19 cellular contexts compared by ENCODE assay signal in genomic region chrX:2658585-2659292, GRCh38. TPM values are rescaled to one million over a fixed set of nuclear protein-coding genes. Genes with fewer than 3 reads are reported as not detected.
DNase-seq lines count a peak whose midpoint lies in the region; ATAC-seq, FAIRE-seq and TF ChIP-seq lines count a peak whose summit lies in the region.
"Had no signal": no experiment of that assay in that cellular context is flagged by ENCODE, and none has a peak within 500 bp of the region (broad histone marks: within the 10 kb centered on the region; RNA-seq: fewer than 3 reads in every experiment).

No MANE protein-coding gene starts in this region.

- WGBS in GM12878 (ENCODE audit: insufficient coverage, insufficient replicate concordance, low lambda C conversion rate, missing lambda C conversion rate) = 44% methylated on average over 5 of the region's 5 CpGs

- H2AFZ ChIP-seq in DND-41 (ENCODE audit: low read depth, low read length) (no peak overlapping the region), GM12878 (ENCODE audit: control insufficient read depth, low read depth, low read length) (0 out of 2 replicates have a peak overlapping the region, but pooled peaks have one; percentile 4)
- H2AFZ ChIP-seq: PC-9 had no signal

- TF ChIP-seq POLR2A in GM12878 (IDR thresholded peaks at IDR 0.05; ENCODE audit: low read depth, low read length) = no peak

- H3K27me3 ChIP-seq in A673 (replicated peaks; ENCODE audit: insufficient read depth, low read depth, low read length, poor library complexity) (no peaks in the 10 kb centered on the region), DND-41 (ENCODE audit: insufficient read depth, low read length, poor library complexity) (no peaks in the 10 kb centered on the region), GM12878 (replicated peaks in 1 of 2; ENCODE audit: control insufficient read depth in 2 of 2, insufficient read depth in 2 of 2, low read length in 1 of 2) (no peaks in the 10 kb centered on the region)

- POLR2A ChIA-PET in A673 (lab: Charles Lee; ENCODE audit: low non-redundant PET) = no interaction called here
- POLR2A ChIA-PET in GM12878 (lab: Charles Lee) = no interaction called here

- no TSS peak for BruUV-seq in A673 (replicated peaks; lab: Mats Ljungman, UMichigan)
- no TSS peak for BruUV-seq in GM12878 (replicated peaks; lab: Mats Ljungman, UMichigan)

- CTCF ChIA-PET in A673 (lab: Charles Lee) (no interaction called here), GM12878 (lab: Yijun Ruan, JAX) (no interaction called here)

- intact Hi-C loops in A673 (cut with micrococcal nuclease; ENCODE audit: unreplicated experiment) (no loop called here), GM12878 (cut with micrococcal nuclease; ENCODE audit: unreplicated experiment) (no loop called here)

- H3K36me3 ChIP-seq in A673 (ENCODE audit: insufficient read depth, low read length, poor library complexity, severe bottlenecking) (no peaks in the 10 kb centered on the region), DND-41 (ENCODE audit: insufficient read depth, low read length) (peaks cover 14% of the 10 kb centered on the region), GM12878 (ENCODE audit: control insufficient read depth in 2 of 2, insufficient read depth in 2 of 2, low read length in 1 of 2) (no peaks in the 10 kb centered on the region)

- TF ChIP-seq RAD21 in GM12878 (IDR thresholded peaks at IDR 0.05; ENCODE audit: insufficient read depth, low read depth, low read length) = no peak

- H3K4me3 ChIP-seq in A673 (ENCODE audit: low read depth, low read length, poor library complexity, severe bottlenecking) = no peak overlapping the region
- H3K4me3 ChIP-seq in DND-41 (ENCODE audit: low read depth in 1 of 2, low read length in 2 of 2) = no peak overlapping the region
- no peak overlapping the region for H3K4me3 ChIP-seq in GM12878
- H3K4me3 ChIP-seq: PC-9 had no signal

- H3K79me2 ChIP-seq in DND-41 (ENCODE audit: insufficient read depth, low read length) (no peaks in the 10 kb centered on the region), GM12878 (ENCODE audit: control insufficient read depth, insufficient read depth, low read length) (no peaks in the 10 kb centered on the region)

- no peaks in the 10 kb centered on the region for H4K20me1 ChIP-seq in DND-41 (ENCODE audit: insufficient read depth, low read length)
- no peaks in the 10 kb centered on the region for H4K20me1 ChIP-seq in GM12878 (ENCODE audit: control insufficient read depth, insufficient read depth)

- ATAC-seq in DND-41 (ENCODE audit: insufficient read depth, low read depth) = no peak
- peak; percentile 65 for ATAC-seq in GM12878
- ATAC-seq in HG03460 (IDR thresholded peaks at IDR 0.05; ENCODE audit: unreplicated experiment) = no peak
- no peak for ATAC-seq in GM18502 (IDR thresholded peaks at IDR 0.05; ENCODE audit: poor library complexity, unreplicated experiment)
- ATAC-seq: HCT116, Right ventricle myocardium inferior had no signal

- H3K9me3 ChIP-seq in A673 (ENCODE audit: low read depth, low read length, poor library complexity, severe bottlenecking) = no peaks in the 10 kb centered on the region
- no peaks in the 10 kb centered on the region for H3K9me3 ChIP-seq in DND-41 (ENCODE audit: insufficient read depth, low read length, severe bottlenecking)
- H3K9me3 ChIP-seq in GM12878 (replicated peaks; ENCODE audit: control insufficient read depth, insufficient read depth, low read length) = no peaks in the 10 kb centered on the region
- H3K9me3 ChIP-seq: SK-N-SH had no signal

- H3K4me1 ChIP-seq in A673 (ENCODE audit: insufficient read depth, low read length, poor library complexity, severe bottlenecking) = peaks cover 7% of the 10 kb centered on the region
- peaks cover 4% of the 10 kb centered on the region; the same call in 1 of the 2 replicates for H3K4me1 ChIP-seq in DND-41 (ENCODE audit: insufficient read depth, low read length)
- no peaks in the 10 kb centered on the region for H3K4me1 ChIP-seq in GM12878 (ENCODE audit: control insufficient read depth, insufficient read depth, low read length)

- SMC1A ChIA-PET in GM12878 (lab: Charles Lee; ENCODE audit: uncharacterized antibody, unreplicated experiment) = no interaction called here

- H3K4me2 ChIP-seq in DND-41 (ENCODE audit: insufficient read depth, low read length) (no peak overlapping the region), GM12878 (ENCODE audit: control insufficient read depth, insufficient read depth) (no peak overlapping the region)
- H3K4me2 ChIP-seq: PC-9, SK-N-SH had no signal

- TF ChIP-seq CTCF in A673 (conservative IDR thresholded peaks at IDR 0.05; ENCODE audit: low read depth, low read length) = no peak
- TF ChIP-seq CTCF in DND-41 (IDR thresholded peaks at IDR 0.05; ENCODE audit: borderline replicate concordance, extremely low read depth, low read length, poor library complexity, severe bottlenecking) = no peak
- no peak for TF ChIP-seq CTCF in GM12878 (IDR thresholded peaks at IDR 0.05 in 2 of 3, conservative IDR thresholded peaks at IDR 0.05 in 1 of 3; ENCODE audit: control insufficient read depth in 2 of 3, extremely low read depth in 1 of 3, insufficient read depth in 1 of 3, low read depth in 3 of 3, low read length in 3 of 3)

- no peak for FAIRE-seq in GM12878 (lab: Jason Lieb, UNC)

- RAD21 ChIA-PET in GM12878 (lab: Charles Lee; ENCODE audit: unreplicated experiment) = no interaction called here

- TF ChIP-seq EP300 in GM12878 (IDR thresholded peaks at IDR 0.05; ENCODE audit: borderline replicate concordance in 1 of 2, control insufficient read depth in 1 of 2, low read depth in 2 of 2, low read length in 2 of 2) = 0 out of 4 replicates have a peak, but pooled peaks of 1 of the 2 experiments have one; percentile 31

- no peak overlapping the region for H3K9ac ChIP-seq in DND-41 (ENCODE audit: low read depth, low read length)
- H3K9ac ChIP-seq in GM12878 (ENCODE audit: control insufficient read depth, insufficient read depth, low read length) = no peak overlapping the region
- H3K9ac ChIP-seq: SK-N-SH had no signal

- H3K27ac ChIP-seq in A673 (ENCODE audit: low read depth, low read length, poor library complexity, severe bottlenecking) = peak overlapping the region; percentile 40
- peak overlapping the region; percentile 57 for H3K27ac ChIP-seq in DND-41 (ENCODE audit: low read length)
- no peak overlapping the region for H3K27ac ChIP-seq in GM12878 (ENCODE audit: control insufficient read depth, insufficient read depth)
- H3K27ac ChIP-seq: PC-9 had no signal

- no peak for DNase-seq in A673 (ENCODE audit: low spot score)
- no peak for DNase-seq in DND-41
- peak; percentile 55 for DNase-seq in KBM-7
- no peak for DNase-seq in GM12878 (ENCODE audit: low read depth, low spot score)
- no peak for DNase-seq in NCI-H748 (lab: John Stamatoyannopoulos, UW; ENCODE audit: unreplicated experiment)
- DNase-seq: CD8-positive, alpha-beta memory T cell; EL; IMR-90; MV-4-11; NCI-H2107; NCI-H226; NCI-H69; PC-9; SK-N-SH; T-helper 1 cell had no signal

- in situ Hi-C loops in KBM-7 (cut with MboI; ENCODE audit: low pct_unique_long_range_greater_than_20kb, low sequenced_read_pairs) (no loop called here), GM12878 (cut with MboI) (no loop called here)

TF ChIP-seq in GM12878, 131 proteins besides CTCF, POLR2A, EP300 and RAD21 (continues in another document):
- no peak for TF ChIP-seq ESRRA (IDR thresholded peaks at IDR 0.05; ENCODE audit: low read length)
- TF ChIP-seq SKIL (IDR thresholded peaks at IDR 0.05; ENCODE audit: low read depth, poor library complexity, severe bottlenecking) = no peak
- TF ChIP-seq KAT2A (conservative IDR thresholded peaks at IDR 0.05; ENCODE audit: control insufficient read depth, low read depth, low read length) = no peak
- no peak for TF ChIP-seq PML (IDR thresholded peaks at IDR 0.05; ENCODE audit: low read length)
- TF ChIP-seq RFX5 (IDR thresholded peaks at IDR 0.05; ENCODE audit: low read depth, low read length) = no peak
- no peak for TF ChIP-seq CHD2 (IDR thresholded peaks at IDR 0.05; ENCODE audit: borderline replicate concordance, low read depth, low read length)
- 0 out of 2 replicates have a peak, but pooled peaks have one; percentile 17 for TF ChIP-seq ZNF384 (IDR thresholded peaks at IDR 0.05; ENCODE audit: borderline replicate concordance, low read depth, low read length)
- no peak for TF ChIP-seq SIN3A (IDR thresholded peaks at IDR 0.05; ENCODE audit: low read depth, low read length)
- no peak for TF ChIP-seq POLR2AphosphoS5 (IDR thresholded peaks at IDR 0.05; ENCODE audit: low read length)

RNA-seq across cellular contexts. Expression of gene CD99, which starts 32.4 kb away (rescaled TPM):
- total RNA-seq in A673 (2021) (1,443 and 1,572 TPM in 2 replicates), GM12878 (2014; rRNA removed) (157 and 163 TPM in 2 replicates), GM12878 (2014; rRNA removed; fragmentation: Illumina TruSeq; extraction: Trizol) (128 and 134 TPM in 2 replicates), GM12878 (2021) (174 and 181 TPM in 2 replicates)
- 84.7 and 89.7 TPM in 2 replicates for total RNA-seq in GM12878 (2013; cell fraction: nucleolus; rRNA removed)
- polyA plus RNA-seq in GM12878 (2011; ENCODE audit: low read depth) = 27.6 TPM
- polyA plus RNA-seq in GM12878 (2011; rRNA removed) (31.4 and 43.4 TPM in 2 replicates), GM12878 (2014; fragmentation: Illumina TruSeq; extraction: Trizol) (148 and 154 TPM in 2 replicates), GM12878 (2014; fragmentation: Nextera tagmentation; extraction: Ambion mirVana) (10 to 100 TPM; 24.8 to 52.1 TPM), GM12878 (2014; rRNA removed) (227 and 242 TPM in 2 replicates), GM12878 (2016; fragmentation: Nextera tagmentation; extraction: Ambion mirVana) (100 to 1,000 TPM; 169 to 193 TPM)
- polyA plus RNA-seq in GM12878 (2011; cell fraction: cytosol; rRNA removed) = 73.8 and 89.2 TPM in 2 replicates
- polyA plus RNA-seq in GM12878 (2011; cell fraction: nucleus; rRNA removed) = 52.7 and 65.2 TPM in 2 replicates
- polyA plus RNA-seq in GM12878 (2012) = 83.9 and 108 TPM in 2 replicates
- polyA minus RNA-seq in GM12878 (2011; rRNA and poly(A)+ RNA removed) = 21.3 and 37.8 TPM in 2 replicates
- 32.6 and 35.1 TPM in 2 replicates for polyA minus RNA-seq in GM12878 (2011; cell fraction: cytosol; rRNA and poly(A)+ RNA removed)
- polyA minus RNA-seq in GM12878 (2011; cell fraction: nucleus; rRNA and poly(A)+ RNA removed) = 8.7 and 16.3 TPM in 2 replicates
